Comparison of ENCODE assay signal across 40 cellular contexts in the genomic region with DNA sequence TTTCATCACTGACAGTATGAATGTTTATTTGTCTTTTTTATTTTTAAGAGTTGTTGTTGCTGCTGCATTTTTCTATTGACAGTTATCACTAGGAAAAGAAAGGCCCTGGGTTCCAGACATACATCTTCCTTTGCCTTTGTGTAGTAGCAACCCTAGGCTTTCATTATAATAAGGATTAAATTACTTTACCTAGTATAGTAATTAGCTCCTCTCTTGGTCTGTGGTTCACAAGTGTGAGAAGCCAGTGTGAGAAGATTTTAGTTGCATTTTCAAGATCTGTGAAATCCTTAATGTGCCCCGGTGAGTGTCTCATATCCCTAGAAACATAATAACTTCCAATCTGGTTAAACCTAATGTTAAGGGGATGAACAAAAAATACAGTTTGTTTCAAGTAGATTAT.
"Had no signal": no experiment of that assay in that cellular context is flagged by ENCODE, and none has a peak within 500 bp of the region (broad histone marks: within the 10 kb centered on the region; RNA-seq: fewer than 3 reads in every experiment).

No MANE protein-coding gene starts in this region.

- H3K9me3 ChIP-seq: adrenal gland, body of pancreas had no signal

- H3K4me1 Mint-ChIP-seq: activated naive CD4-positive, alpha-beta T cell treated with anti-CD3 and anti-CD28 coated beads, Interleukin-2, amount 10 ng/mL, durations not matched to agents 7 days and 5 days; activated naive CD4-positive, alpha-beta T cell treated with anti-CD3 and anti-CD28 coated beads, Interleukin-2, amount 50 U/mL, for 24 hours; activated naive CD8-positive, alpha-beta T cell treated with anti-CD3 and anti-CD28 coated beads for 36 hours; activated naive CD8-positive, alpha-beta T cell treated with anti-CD3 and anti-CD28 coated beads, Interleukin-2, amount 10 ng/mL, durations not matched to agents 7 days and 5 days; activated naive CD8-positive, alpha-beta T cell treated with anti-CD3 and anti-CD28 coated beads, Interleukin-2, amount 50 U/mL, for 24 hours; activated T-helper 17 cell treated with anti-CD3 and anti-CD28 coated beads, Interleukin-2, amount 50 U/mL, for 72 hours; brain; central memory CD8-positive, alpha-beta T cell had no signal

- H3K27ac Mint-ChIP-seq: activated naive CD4-positive, alpha-beta T cell treated with anti-CD3 and anti-CD28 coated beads for 36 hours; activated naive CD4-positive, alpha-beta T cell treated with anti-CD3 and anti-CD28 coated beads, Interleukin-2, amount 10 ng/mL, durations not matched to agents 7 days and 5 days; activated naive CD4-positive, alpha-beta T cell treated with anti-CD3 and anti-CD28 coated beads, Interleukin-2, amount 50 U/mL, for 24 hours; activated naive CD4-positive, alpha-beta T cell treated with anti-CD3 and anti-CD28 coated beads, Interleukin-2, amount 50 U/mL, for 72 hours; activated naive CD8-positive, alpha-beta T cell; activated naive CD8-positive, alpha-beta T cell treated with anti-CD3 and anti-CD28 coated beads for 36 hours; activated naive CD8-positive, alpha-beta T cell treated with anti-CD3 and anti-CD28 coated beads, Interleukin-2, amount 10 ng/mL, durations not matched to agents 7 days and 5 days; activated naive CD8-positive, alpha-beta T cell treated with anti-CD3 and anti-CD28 coated beads, Interleukin-2, amount 50 U/mL, for 24 hours; activated T-cell treated with anti-CD3 and anti-CD28 coated beads, Interleukin-2, amount 50 U/mL, for 24 hours; activated T-cell treated with anti-CD3 and anti-CD28 coated beads, Interleukin-2, amount 50 U/mL, for 72 hours; activated T-helper 1 cell treated with anti-CD3 and anti-CD28 coated beads, Interleukin-12 subunit alpha, Interleukin-12 subunit beta, Interleukin-2, Interleukin-4 antibody, amounts not matched to agents 30 ng/mL and 10 ng/mL and 1 ng/mL, durations not matched to agents 14 hours and 24 hours and 36 hours; activated T-helper 17 cell treated with anti-CD3 and anti-CD28 coated beads, Interleukin-2, amount 50 U/mL, for 72 hours; activated T-helper 2 cell treated with anti-CD3 and anti-CD28 coated beads, Interferon-gamma antibody, Interleukin-2, Interleukin-4, amounts not matched to agents 10 μg/mL and 5 μg/mL and 100 μg/mL, durations not matched to agents 14 hours and 24 hours and 36 hours; brain had no signal

- H3K9me3 Mint-ChIP-seq: activated T-helper 1 cell treated with anti-CD3 and anti-CD28 coated beads, Interleukin-12 subunit alpha, Interleukin-12 subunit beta, Interleukin-2, Interleukin-4 antibody, amounts not matched to agents 30 ng/mL and 10 ng/mL and 1 ng/mL, durations not matched to agents 14 hours and 24 hours and 36 hours had no signal

- H3K4me3 ChIP-seq: adrenal gland, ascending aorta, body of pancreas, breast epithelium, cardiac muscle cell had no signal

- H3K4me3 Mint-ChIP-seq: activated naive CD4-positive, alpha-beta T cell treated with anti-CD3 and anti-CD28 coated beads for 36 hours; activated naive CD4-positive, alpha-beta T cell treated with anti-CD3 and anti-CD28 coated beads, Interleukin-2, amount 10 ng/mL, durations not matched to agents 7 days and 5 days; activated naive CD4-positive, alpha-beta T cell treated with anti-CD3 and anti-CD28 coated beads, Interleukin-2, amount 50 U/mL, for 24 hours; activated naive CD8-positive, alpha-beta T cell; activated naive CD8-positive, alpha-beta T cell treated with anti-CD3 and anti-CD28 coated beads for 36 hours; activated naive CD8-positive, alpha-beta T cell treated with anti-CD3 and anti-CD28 coated beads, Interleukin-2, amount 10 ng/mL, durations not matched to agents 7 days and 5 days; activated naive CD8-positive, alpha-beta T cell treated with anti-CD3 and anti-CD28 coated beads, Interleukin-2, amount 50 U/mL, for 24 hours; activated T-cell treated with anti-CD3 and anti-CD28 coated beads, Interleukin-2, amount 50 U/mL, for 24 hours; activated T-cell treated with anti-CD3 and anti-CD28 coated beads, Interleukin-2, amount 50 U/mL, for 4 hours; activated T-cell treated with anti-CD3 and anti-CD28 coated beads, Interleukin-2, amount 50 U/mL, for 72 hours; activated T-helper 1 cell treated with anti-CD3 and anti-CD28 coated beads, Interleukin-12 subunit alpha, Interleukin-12 subunit beta, Interleukin-2, Interleukin-4 antibody, amounts not matched to agents 30 ng/mL and 10 ng/mL and 1 ng/mL, durations not matched to agents 14 hours and 24 hours and 36 hours; activated T-helper 17 cell treated with anti-CD3 and anti-CD28 coated beads, Interleukin-2, amount 50 U/mL, for 72 hours; brain; central memory CD8-positive, alpha-beta T cell had no signal

- H3K4me1 ChIP-seq: adrenal gland, ascending aorta, body of pancreas, breast epithelium had no signal

- H3K27ac ChIP-seq: adrenal gland, ascending aorta, body of pancreas, brain microvascular endothelial cell, breast epithelium, cardiac muscle cell had no signal

- H3K27me3 ChIP-seq: adrenal gland, ascending aorta, body of pancreas, brain microvascular endothelial cell, breast epithelium, cardiac muscle cell had no signal

- H3K27me3 Mint-ChIP-seq: activated naive CD4-positive, alpha-beta T cell treated with anti-CD3 and anti-CD28 coated beads, Interleukin-2, amount 10 ng/mL, durations not matched to agents 7 days and 5 days; activated naive CD4-positive, alpha-beta T cell treated with anti-CD3 and anti-CD28 coated beads, Interleukin-2, amount 50 U/mL, for 24 hours; activated naive CD8-positive, alpha-beta T cell; activated naive CD8-positive, alpha-beta T cell treated with anti-CD3 and anti-CD28 coated beads for 36 hours; activated naive CD8-positive, alpha-beta T cell treated with anti-CD3 and anti-CD28 coated beads, Interleukin-2, amount 10 ng/mL, durations not matched to agents 7 days and 5 days; activated naive CD8-positive, alpha-beta T cell treated with anti-CD3 and anti-CD28 coated beads, Interleukin-2, amount 50 U/mL, for 24 hours; activated T-cell treated with anti-CD3 and anti-CD28 coated beads, Interleukin-2, amount 50 U/mL, for 24 hours; activated T-helper 17 cell treated with anti-CD3 and anti-CD28 coated beads, Interleukin-2, amount 50 U/mL, for 72 hours; brain; central memory CD8-positive, alpha-beta T cell had no signal

- FAIRE-seq: astrocyte, bronchial epithelial cell had no signal

- DNase-seq: activated effector memory CD4-positive, alpha-beta T cell treated with anti-CD3 and anti-CD28 coated beads, Interleukin-2, amount 50 U/mL, for 16 hours; activated effector memory CD4-positive, alpha-beta T cell treated with Interleukin-2 at 50 U/mL for 16 hours; activated gamma-delta T cell; activated gamma-delta T cell treated with Interleukin-2 at 50 U/mL for 16 hours; activated naive CD4-positive, alpha-beta T cell; activated naive CD4-positive, alpha-beta T cell treated with anti-CD3 and anti-CD28 coated beads for 36 hours; activated naive CD4-positive, alpha-beta T cell treated with anti-CD3 and anti-CD28 coated beads, Interleukin-2, amount 10 ng/mL, durations not matched to agents 7 days and 5 days; activated naive CD4-positive, alpha-beta T cell treated with anti-CD3 and anti-CD28 coated beads, Interleukin-2, amount 50 U/mL, for 16 hours; activated naive CD4-positive, alpha-beta T cell treated with Interleukin-2 at 50 U/mL for 16 hours; activated naive CD8-positive, alpha-beta T cell treated with anti-CD3 and anti-CD28 coated beads for 36 hours; activated naive CD8-positive, alpha-beta T cell treated with anti-CD3 and anti-CD28 coated beads, Interleukin-2, amount 10 ng/mL, durations not matched to agents 7 days and 5 days; activated naive CD8-positive, alpha-beta T cell treated with anti-CD3 and anti-CD28 coated beads, Interleukin-2, amount 50 U/mL, for 24 hours; activated T-cell treated with anti-CD3 and anti-CD28 coated beads, Interleukin-2, amount 50 U/mL, for 1 hour; activated T-cell treated with anti-CD3 and anti-CD28 coated beads, Interleukin-2, amount 50 U/mL, for 24 hours; activated T-cell treated with anti-CD3 and anti-CD28 coated beads, Interleukin-2, amount 50 U/mL, for 4 hours; activated T-cell treated with anti-CD3 and anti-CD28 coated beads, Interleukin-2, amount 50 U/mL, for 48 hours; activated T-cell treated with anti-CD3 and anti-CD28 coated beads, Interleukin-2, amount 50 U/mL, for 72 hours; adrenal gland; amniotic stem cell; amygdala; anterior cingulate cortex; aorta; body of pancreas; brain microvascular endothelial cell; caudate nucleus; central memory CD4-positive, alpha-beta T cell; cerebellar nuclear complex had no signal

- ATAC-seq: activated naive CD4-positive, alpha-beta T cell treated with anti-CD3 and anti-CD28 coated beads, Interleukin-2, amount 50 U/mL, for 72 hours; activated naive CD8-positive, alpha-beta T cell treated with anti-CD3 and anti-CD28 coated beads, Interleukin-2, amount 50 U/mL, for 24 hours; activated T-cell treated with anti-CD3 and anti-CD28 coated beads, Interleukin-2, amount 50 U/mL, for 4 hours; activated T-cell treated with anti-CD3 and anti-CD28 coated beads, Interleukin-2, amount 50 U/mL, for 72 hours; activated T-helper 17 cell treated with anti-CD3 and anti-CD28 coated beads, Interleukin-2, amount 50 U/mL, for 72 hours; body of pancreas had no signal

- H3K36me3 Mint-ChIP-seq: activated naive CD4-positive, alpha-beta T cell treated with anti-CD3 and anti-CD28 coated beads, Interleukin-2, amount 10 ng/mL, durations not matched to agents 7 days and 5 days; activated naive CD4-positive, alpha-beta T cell treated with anti-CD3 and anti-CD28 coated beads, Interleukin-2, amount 50 U/mL, for 24 hours; activated naive CD4-positive, alpha-beta T cell treated with anti-CD3 and anti-CD28 coated beads, Interleukin-2, amount 50 U/mL, for 72 hours; activated naive CD8-positive, alpha-beta T cell; activated naive CD8-positive, alpha-beta T cell treated with anti-CD3 and anti-CD28 coated beads for 36 hours; activated naive CD8-positive, alpha-beta T cell treated with anti-CD3 and anti-CD28 coated beads, Interleukin-2, amount 10 ng/mL, durations not matched to agents 7 days and 5 days; brain had no signal

- H3K36me3 ChIP-seq: adrenal gland, ascending aorta, brain microvascular endothelial cell, breast epithelium, cardiac muscle cell had no signal
